In the genomic region with DNA sequence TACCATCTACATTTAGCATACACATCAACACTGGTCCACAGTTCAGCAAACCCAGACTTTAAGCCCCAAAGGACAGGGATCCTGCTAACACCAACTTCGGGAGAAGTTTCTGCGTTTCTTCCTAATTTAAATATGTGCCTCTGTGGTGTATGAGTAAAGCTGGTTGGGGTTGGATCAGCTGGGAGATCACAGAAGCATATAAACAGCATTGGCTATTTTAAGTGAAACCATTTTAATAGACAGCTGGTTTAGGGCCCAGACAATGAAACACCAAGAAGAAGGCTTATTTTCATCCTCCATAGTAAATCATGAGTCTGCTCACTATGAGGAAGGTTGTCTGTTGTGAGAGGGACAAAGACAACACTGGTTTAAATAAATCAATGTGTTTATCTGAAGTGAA, we compare ENCODE assay signal across 1 cellular context.
TF ChIP-seq lines count a peak whose summit lies in the region.

No MANE protein-coding gene starts in this region.

TF ChIP-seq in GM12878, 131 proteins besides CTCF, POLR2A, EP300 and RAD21 (continued from another document):
- TF ChIP-seq, protein P1, sequence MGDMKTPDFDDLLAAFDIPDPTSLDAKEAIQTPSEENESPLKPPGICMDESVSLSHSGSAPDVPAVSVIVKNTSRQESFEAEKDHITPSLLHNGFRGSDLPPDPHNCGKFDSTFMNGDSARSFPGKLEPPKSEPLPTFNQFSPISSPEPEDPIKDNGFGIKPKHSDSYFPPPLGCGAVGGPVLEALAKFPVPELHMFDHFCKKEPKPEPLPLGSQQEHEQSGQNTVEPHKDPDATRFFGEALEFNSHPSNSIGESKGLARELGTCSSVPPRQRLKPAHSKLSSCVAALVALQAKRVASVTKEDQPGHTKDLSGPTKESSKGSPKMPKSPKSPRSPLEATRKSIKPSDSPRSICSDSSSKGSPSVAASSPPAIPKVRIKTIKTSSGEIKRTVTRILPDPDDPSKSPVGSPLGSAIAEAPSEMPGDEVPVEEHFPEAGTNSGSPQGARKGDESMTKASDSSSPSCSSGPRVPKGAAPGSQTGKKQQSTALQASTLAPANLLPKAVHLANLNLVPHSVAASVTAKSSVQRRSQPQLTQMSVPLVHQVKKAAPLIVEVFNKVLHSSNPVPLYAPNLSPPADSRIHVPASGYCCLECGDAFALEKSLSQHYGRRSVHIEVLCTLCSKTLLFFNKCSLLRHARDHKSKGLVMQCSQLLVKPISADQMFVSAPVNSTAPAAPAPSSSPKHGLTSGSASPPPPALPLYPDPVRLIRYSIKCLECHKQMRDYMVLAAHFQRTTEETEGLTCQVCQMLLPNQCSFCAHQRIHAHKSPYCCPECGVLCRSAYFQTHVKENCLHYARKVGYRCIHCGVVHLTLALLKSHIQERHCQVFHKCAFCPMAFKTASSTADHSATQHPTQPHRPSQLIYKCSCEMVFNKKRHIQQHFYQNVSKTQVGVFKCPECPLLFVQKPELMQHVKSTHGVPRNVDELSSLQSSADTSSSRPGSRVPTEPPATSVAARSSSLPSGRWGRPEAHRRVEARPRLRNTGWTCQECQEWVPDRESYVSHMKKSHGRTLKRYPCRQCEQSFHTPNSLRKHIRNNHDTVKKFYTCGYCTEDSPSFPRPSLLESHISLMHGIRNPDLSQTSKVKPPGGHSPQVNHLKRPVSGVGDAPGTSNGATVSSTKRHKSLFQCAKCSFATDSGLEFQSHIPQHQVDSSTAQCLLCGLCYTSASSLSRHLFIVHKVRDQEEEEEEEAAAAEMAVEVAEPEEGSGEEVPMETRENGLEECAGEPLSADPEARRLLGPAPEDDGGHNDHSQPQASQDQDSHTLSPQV (IDR thresholded peaks at IDR 0.05) = no peak
- TF ChIP-seq, protein P2, sequence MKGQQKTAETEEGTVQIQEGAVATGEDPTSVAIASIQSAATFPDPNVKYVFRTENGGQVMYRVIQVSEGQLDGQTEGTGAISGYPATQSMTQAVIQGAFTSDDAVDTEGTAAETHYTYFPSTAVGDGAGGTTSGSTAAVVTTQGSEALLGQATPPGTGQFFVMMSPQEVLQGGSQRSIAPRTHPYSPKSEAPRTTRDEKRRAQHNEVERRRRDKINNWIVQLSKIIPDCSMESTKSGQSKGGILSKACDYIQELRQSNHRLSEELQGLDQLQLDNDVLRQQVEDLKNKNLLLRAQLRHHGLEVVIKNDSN (IDR thresholded peaks at IDR 0.05; ENCODE audit: borderline replicate concordance, extremely low read length, insufficient read depth, low read depth, low read length) = no peak
- TF ChIP-seq YBX1 (IDR thresholded peaks at IDR 0.05) = no peak
- TF ChIP-seq, protein P3, sequence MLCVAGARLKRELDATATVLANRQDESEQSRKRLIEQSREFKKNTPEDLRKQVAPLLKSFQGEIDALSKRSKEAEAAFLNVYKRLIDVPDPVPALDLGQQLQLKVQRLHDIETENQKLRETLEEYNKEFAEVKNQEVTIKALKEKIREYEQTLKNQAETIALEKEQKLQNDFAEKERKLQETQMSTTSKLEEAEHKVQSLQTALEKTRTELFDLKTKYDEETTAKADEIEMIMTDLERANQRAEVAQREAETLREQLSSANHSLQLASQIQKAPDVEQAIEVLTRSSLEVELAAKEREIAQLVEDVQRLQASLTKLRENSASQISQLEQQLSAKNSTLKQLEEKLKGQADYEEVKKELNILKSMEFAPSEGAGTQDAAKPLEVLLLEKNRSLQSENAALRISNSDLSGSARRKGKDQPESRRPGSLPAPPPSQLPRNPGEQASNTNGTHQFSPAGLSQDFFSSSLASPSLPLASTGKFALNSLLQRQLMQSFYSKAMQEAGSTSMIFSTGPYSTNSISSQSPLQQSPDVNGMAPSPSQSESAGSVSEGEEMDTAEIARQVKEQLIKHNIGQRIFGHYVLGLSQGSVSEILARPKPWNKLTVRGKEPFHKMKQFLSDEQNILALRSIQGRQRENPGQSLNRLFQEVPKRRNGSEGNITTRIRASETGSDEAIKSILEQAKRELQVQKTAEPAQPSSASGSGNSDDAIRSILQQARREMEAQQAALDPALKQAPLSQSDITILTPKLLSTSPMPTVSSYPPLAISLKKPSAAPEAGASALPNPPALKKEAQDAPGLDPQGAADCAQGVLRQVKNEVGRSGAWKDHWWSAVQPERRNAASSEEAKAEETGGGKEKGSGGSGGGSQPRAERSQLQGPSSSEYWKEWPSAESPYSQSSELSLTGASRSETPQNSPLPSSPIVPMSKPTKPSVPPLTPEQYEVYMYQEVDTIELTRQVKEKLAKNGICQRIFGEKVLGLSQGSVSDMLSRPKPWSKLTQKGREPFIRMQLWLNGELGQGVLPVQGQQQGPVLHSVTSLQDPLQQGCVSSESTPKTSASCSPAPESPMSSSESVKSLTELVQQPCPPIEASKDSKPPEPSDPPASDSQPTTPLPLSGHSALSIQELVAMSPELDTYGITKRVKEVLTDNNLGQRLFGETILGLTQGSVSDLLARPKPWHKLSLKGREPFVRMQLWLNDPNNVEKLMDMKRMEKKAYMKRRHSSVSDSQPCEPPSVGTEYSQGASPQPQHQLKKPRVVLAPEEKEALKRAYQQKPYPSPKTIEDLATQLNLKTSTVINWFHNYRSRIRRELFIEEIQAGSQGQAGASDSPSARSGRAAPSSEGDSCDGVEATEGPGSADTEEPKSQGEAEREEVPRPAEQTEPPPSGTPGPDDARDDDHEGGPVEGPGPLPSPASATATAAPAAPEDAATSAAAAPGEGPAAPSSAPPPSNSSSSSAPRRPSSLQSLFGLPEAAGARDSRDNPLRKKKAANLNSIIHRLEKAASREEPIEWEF (IDR thresholded peaks at IDR 0.05; ENCODE audit: insufficient replicate concordance, low read depth, low read length) = no peak
- TF ChIP-seq BMI1 (IDR thresholded peaks at IDR 0.05; ENCODE audit: borderline replicate concordance) = no peak
- no peak for TF ChIP-seq BACH1 (IDR thresholded peaks at IDR 0.05; ENCODE audit: borderline replicate concordance)
- TF ChIP-seq POU2F2 (IDR thresholded peaks at IDR 0.05; ENCODE audit: borderline replicate concordance, low read depth, low read length) = no peak
- no peak for TF ChIP-seq SIX5 (IDR thresholded peaks at IDR 0.05; ENCODE audit: low read depth, low read length, severe bottlenecking)
- no peak for TF ChIP-seq SMAD1 (IDR thresholded peaks at IDR 0.05; ENCODE audit: low read depth, partially characterized antibody)
TF ChIP-seq in GM12878: peak in this region for 0.
